Comparison of ENCODE assay signal across 14 cellular contexts in genomic region chr13:30863796-30864195, GRCh38. TPM values are rescaled to one million over a fixed set of nuclear protein-coding genes. Genes with fewer than 3 reads are reported as not detected.
A peak's percentile ranks its signal among the peaks of the same experiment; 100 is the strongest.
DNase-seq lines count a peak whose midpoint lies in the region; ATAC-seq and TF ChIP-seq lines count a peak whose summit lies in the region.
"Had no signal": no experiment of that assay in that cellular context is flagged by ENCODE, and none has a peak within 500 bp of the region (broad histone marks: within the 10 kb centered on the region; RNA-seq: fewer than 3 reads in every experiment).

No MANE protein-coding gene starts in this region.

- no peaks in the 10 kb centered on the region for H3K36me3 ChIP-seq in NT2/D1 (ENCODE audit: insufficient read depth, insufficient read length, low read length)
- H3K36me3 ChIP-seq in endodermal cell (ENCODE audit: control insufficient read depth, insufficient read depth, low read length), result no peaks in the 10 kb centered on the region
- H3K36me3 ChIP-seq in muscle layer of colon (ENCODE audit: insufficient read depth, low read length), result no peaks in the 10 kb centered on the region
- H3K36me3 ChIP-seq in suprapubic skin, result no peaks in the 10 kb centered on the region
- no peaks in the 10 kb centered on the region for H3K36me3 ChIP-seq in A673 (ENCODE audit: insufficient read depth, low read length, poor library complexity, severe bottlenecking)
- H3K36me3 ChIP-seq: lower lobe of right lung had no signal

- BruUV-seq in A673 (replicated peaks; lab: Mats Ljungman, UMichigan), result no TSS peak

- peaks cover 2% of the 10 kb centered on the region for H3K36me3 Mint-ChIP-seq in endodermal cell (ENCODE audit: low read depth)
- H3K36me3 Mint-ChIP-seq: CD14-positive monocyte had no signal

- CTCF ChIA-PET in A673 (lab: Charles Lee), result no interaction called here

- 54 to 62% methylated on average over 5 to 7 of the region's 7 CpGs for WGBS in endodermal cell (ENCODE audit: insufficient coverage in 1 of 2, insufficient read length in 1 of 2), 2 experiments
- WGBS in suprapubic skin, result 84% methylated on average over 7 of the region's 7 CpGs

- H3K27me3 Mint-ChIP-seq in endodermal cell (ENCODE audit: insufficient read depth), result peaks cover 34% of the 10 kb centered on the region

- TF ChIP-seq CTCF in endodermal cell (conservative IDR thresholded peaks at IDR 0.05), result no peak
- no peak for TF ChIP-seq CTCF in suprapubic skin (IDR thresholded peaks at IDR 0.05)
- TF ChIP-seq CTCF in A673 (conservative IDR thresholded peaks at IDR 0.05; ENCODE audit: low read depth, low read length), result no peak

- no peaks in the 10 kb centered on the region for H3K9me3 Mint-ChIP-seq in endodermal cell

- H3K4me3 Mint-ChIP-seq in endodermal cell, result peak overlapping the region; percentile 30
- H3K4me3 Mint-ChIP-seq: CD14-positive monocyte had no signal

- H3K27me3 ChIP-seq in NT2/D1 (ENCODE audit: insufficient read depth, insufficient read length), result no peaks in the 10 kb centered on the region
- H3K27me3 ChIP-seq in endodermal cell (ENCODE audit: control insufficient read depth, insufficient read depth, low read length, poor library complexity, severe bottlenecking), result peaks cover 16% of the 10 kb centered on the region
- no peaks in the 10 kb centered on the region for H3K27me3 ChIP-seq in muscle layer of colon (ENCODE audit: control insufficient read depth in 1 of 2, insufficient read depth in 2 of 2, low read length in 2 of 2)
- H3K27me3 ChIP-seq in suprapubic skin, result no peaks in the 10 kb centered on the region
- H3K27me3 ChIP-seq in A673 (replicated peaks; ENCODE audit: insufficient read depth, low read depth, low read length, poor library complexity), result no peaks in the 10 kb centered on the region

- DNase-seq in NT2/D1 (ENCODE audit: low read depth, low spot score) (no peak), endodermal cell (peak; percentile 64), suprapubic skin (ENCODE audit: low spot score in 2 of 2) (no peak), cerebellar cortex (ENCODE audit: low spot score) (no peak), A673 (ENCODE audit: low spot score) (no peak)
- DNase-seq in activated CD4-positive, CD25-positive, alpha-beta regulatory T cell (lab: John Stamatoyannopoulos, UW), result no peak
- DNase-seq: activated T-cell treated with anti-CD3 and anti-CD28 coated beads, Interleukin-2, amount 50 U/mL, for 1 hour; lower lobe of right lung; NCI-H2171 treated with DMSO at 0.1 percent for 48 hours; stimulated activated naive CD8-positive, alpha-beta T cell treated with anti-CD3 and anti-CD28 coated beads, Interleukin-15, Interleukin-2, amounts not matched to agents 100 U/mL and 50 U/mL, for 24 hours had no signal

- TF ChIP-seq EP300 in suprapubic skin (IDR thresholded peaks at IDR 0.05), result no peak

- no peak for ATAC-seq in HG02623 (IDR thresholded peaks at IDR 0.05; ENCODE audit: unreplicated experiment)
- ATAC-seq: lower lobe of right lung; stimulated activated naive CD8-positive, alpha-beta T cell treated with anti-CD3 and anti-CD28 coated beads, Interleukin-15, Interleukin-2, amounts not matched to agents 100 U/mL and 50 U/mL, for 24 hours had no signal

- no peak overlapping the region for H3K27ac ChIP-seq in endodermal cell (ENCODE audit: low read depth, low read length)
- peak overlapping the region; percentile 48 for H3K27ac ChIP-seq in muscle layer of colon (ENCODE audit: low read depth, low read length)
- peak overlapping the region; percentile 86 for H3K27ac ChIP-seq in suprapubic skin
- no peak overlapping the region for H3K27ac ChIP-seq in A673 (ENCODE audit: low read depth, low read length, poor library complexity, severe bottlenecking)
- H3K27ac ChIP-seq: lower lobe of right lung had no signal

- no peaks in the 10 kb centered on the region for H3K9me3 ChIP-seq in NT2/D1 (ENCODE audit: insufficient read depth, low read length)
- peaks cover 1% of the 10 kb centered on the region for H3K9me3 ChIP-seq in endodermal cell (ENCODE audit: control insufficient read depth, low read length)
- H3K9me3 ChIP-seq in muscle layer of colon (ENCODE audit: low read length), result no peaks in the 10 kb centered on the region
- H3K9me3 ChIP-seq in suprapubic skin, result no peaks in the 10 kb centered on the region
- no peaks in the 10 kb centered on the region for H3K9me3 ChIP-seq in A673 (ENCODE audit: low read depth, low read length, poor library complexity, severe bottlenecking)
- H3K9me3 ChIP-seq: lower lobe of right lung had no signal

- peak overlapping the region; percentile 66 for H3K9ac ChIP-seq in NT2/D1 (ENCODE audit: insufficient read length, low read depth)
- no peak overlapping the region for H3K9ac ChIP-seq in endodermal cell (ENCODE audit: extremely low read depth, low read length, poor library complexity, severe bottlenecking)
- no peak overlapping the region for H3K9ac ChIP-seq in muscle layer of colon (ENCODE audit: low read length)

- H3K27ac Mint-ChIP-seq in endodermal cell, result peak overlapping the region; percentile 6

- H3K4me1 Mint-ChIP-seq in endodermal cell, result peaks cover 50% of the 10 kb centered on the region

- intact Hi-C loops in A673 (cut with micrococcal nuclease; ENCODE audit: unreplicated experiment), result no loop called here

- H3K4me1 ChIP-seq in NT2/D1 (ENCODE audit: insufficient read depth, insufficient read length) (no peaks in the 10 kb centered on the region), endodermal cell (ENCODE audit: control insufficient read depth, insufficient read depth, low read length) (peaks cover 17% of the 10 kb centered on the region), muscle layer of colon (ENCODE audit: insufficient read depth, low read length) (peaks cover 40% of the 10 kb centered on the region), suprapubic skin (peaks cover 24% of the 10 kb centered on the region), A673 (ENCODE audit: insufficient read depth, low read length, poor library complexity, severe bottlenecking) (peaks cover 10% of the 10 kb centered on the region)

- no peak for TF ChIP-seq POLR2A in suprapubic skin (IDR thresholded peaks at IDR 0.05)

- peak overlapping the region; percentile 44 for H3K4me3 ChIP-seq in NT2/D1 (ENCODE audit: insufficient read length, low read depth)
- no peak overlapping the region for H3K4me3 ChIP-seq in endodermal cell (ENCODE audit: low read length)
- H3K4me3 ChIP-seq in muscle layer of colon (ENCODE audit: low read depth in 1 of 2, low read length in 2 of 2), result no peak overlapping the region
- no peak overlapping the region for H3K4me3 ChIP-seq in suprapubic skin
- no peak overlapping the region for H3K4me3 ChIP-seq in A673 (ENCODE audit: low read depth, low read length, poor library complexity, severe bottlenecking)
- H3K4me3 ChIP-seq: lower lobe of right lung had no signal

- POLR2A ChIA-PET in A673 (lab: Charles Lee; ENCODE audit: low non-redundant PET), result no interaction called here

RNA-seq across cellular contexts. Expression of gene MEDAG, which starts 42.3 kb away (rescaled TPM):
- total RNA-seq in endodermal cell, result under 1 TPM; 0.13 to 0.33 TPM
- polyA plus RNA-seq in endodermal cell (2013, experiment 1 of 2), result 0.64 TPM
- 0.21 TPM for polyA plus RNA-seq in endodermal cell (2013, experiment 2 of 2)
- total RNA-seq in suprapubic skin, result 10 to 100 TPM; 10.3 to 15.9 (median 14.8) TPM
- not detected in 2 replicates for total RNA-seq in A673 (2021)
- total RNA-seq: HT-29 had no signal
- polyA plus RNA-seq: CD14-positive monocyte had no signal

Comparison
In these comparisons a context has a peak if more than half of its experiments do, and no peak if none do; other contexts are left out.
1. H3K27ac ChIP-seq: peak in muscle layer of colon (single experiment) and suprapubic skin (single experiment); none in endodermal cell (single experiment) and A673 (single experiment).
2. RNA of gene MEDAG, which starts 42.3 kb away (total RNA-seq): 10.3 to 15.9 TPM in suprapubic skin; 0.13 to 0.33 TPM in endodermal cell and not detected in A673; every median in the first group is over 4 times any median in the second.